Comparison of ENCODE assay signal across 15 cellular contexts in genomic region chr2:224954980-224955379, GRCh38.
DNase-seq lines count a peak whose midpoint lies in the region; ATAC-seq, FAIRE-seq and TF ChIP-seq lines count a peak whose summit lies in the region.
"Had no signal": no experiment of that assay in that cellular context is flagged by ENCODE, and none has a peak within 500 bp of the region (broad histone marks: within the 10 kb centered on the region; RNA-seq: fewer than 3 reads in every experiment).

No MANE protein-coding gene starts in this region.

- no peak overlapping the region for H2AFZ ChIP-seq in mesenchymal stem cell (ENCODE audit: low read depth, low read length)

- no peak for FAIRE-seq in small intestine (lab: Jason Lieb, UNC)
- FAIRE-seq: colon had no signal

- no peak overlapping the region for H4K91ac ChIP-seq in mesenchymal stem cell (ENCODE audit: low read length)

- no peak overlapping the region for H2BK12ac ChIP-seq in mesenchymal stem cell (ENCODE audit: low read length in 2 of 2)

- ATAC-seq in GM18508 (IDR thresholded peaks at IDR 0.05; ENCODE audit: insufficient read depth, unreplicated experiment): peak; percentile 39
- peak; percentile 25 for ATAC-seq in GM19463 (IDR thresholded peaks at IDR 0.05; ENCODE audit: unreplicated experiment)
- ATAC-seq in HG03354 (IDR thresholded peaks at IDR 0.05; ENCODE audit: poor library complexity, severe bottlenecking, unreplicated experiment): peak; percentile 52
- no peak for ATAC-seq in activated naive CD8-positive, alpha-beta T cell treated with anti-CD3 and anti-CD28 coated beads, Interleukin-2, amount 50 U/mL, for 24 hours
- ATAC-seq: WTC11 had no signal

- peaks cover 1% of the 10 kb centered on the region for H3K4me1 ChIP-seq in mesenchymal stem cell (ENCODE audit: control insufficient read depth, insufficient read depth, low read depth, low read length)
- no peaks in the 10 kb centered on the region for H3K4me1 ChIP-seq in small intestine (ENCODE audit: control insufficient read depth in 2 of 2, insufficient read depth in 1 of 2, low read depth in 1 of 2, low read length in 1 of 2)

- H3K4me1 Mint-ChIP-seq in activated naive CD8-positive, alpha-beta T cell treated with anti-CD3 and anti-CD28 coated beads, Interleukin-2, amount 50 U/mL, for 24 hours: peaks cover 90% of the 10 kb centered on the region

- no peak overlapping the region for H2BK5ac ChIP-seq in mesenchymal stem cell (ENCODE audit: low read depth, low read length, poor library complexity, severe bottlenecking)

- H3K27me3 Mint-ChIP-seq in activated naive CD8-positive, alpha-beta T cell treated with anti-CD3 and anti-CD28 coated beads, Interleukin-2, amount 50 U/mL, for 24 hours: no peaks in the 10 kb centered on the region

- no peak overlapping the region for H3K4me2 ChIP-seq in mesenchymal stem cell (ENCODE audit: low read length, poor library complexity, severe bottlenecking)

- H3K4me3 Mint-ChIP-seq in activated naive CD8-positive, alpha-beta T cell treated with anti-CD3 and anti-CD28 coated beads, Interleukin-2, amount 50 U/mL, for 24 hours: no peak overlapping the region
- H3K4me3 Mint-ChIP-seq: neural crest cell, WTC11 had no signal

- no peak overlapping the region for H3K27ac ChIP-seq in mesenchymal stem cell (ENCODE audit: low read length, poor library complexity, severe bottlenecking)
- H3K27ac ChIP-seq in small intestine (ENCODE audit: low read depth in 1 of 2, low read length in 1 of 2): no peak overlapping the region

- no peak overlapping the region for H3K18ac ChIP-seq in mesenchymal stem cell (ENCODE audit: low read depth in 1 of 2, low read length in 2 of 2)

- H3K27ac Mint-ChIP-seq in activated naive CD8-positive, alpha-beta T cell treated with anti-CD3 and anti-CD28 coated beads, Interleukin-2, amount 50 U/mL, for 24 hours: peak overlapping the region; percentile 62
- H3K27ac Mint-ChIP-seq: WTC11 had no signal

- no peak overlapping the region for H4K8ac ChIP-seq in mesenchymal stem cell (ENCODE audit: low read length)

- no peak overlapping the region for H3K9ac ChIP-seq in mesenchymal stem cell (ENCODE audit: low read length)

- no peak overlapping the region for H3K4me3 ChIP-seq in mesenchymal stem cell (ENCODE audit: insufficient read depth in 1 of 2, low read depth in 1 of 2, low read length in 2 of 2)
- H3K4me3 ChIP-seq in small intestine (ENCODE audit: low read depth in 1 of 2, low read length in 2 of 2): no peak overlapping the region
- H3K4me3 ChIP-seq: spleen had no signal

- H3K14ac ChIP-seq in mesenchymal stem cell (ENCODE audit: low read length in 2 of 2): no peak overlapping the region

- H3K27me3 ChIP-seq in mesenchymal stem cell (ENCODE audit: control insufficient read depth in 1 of 2, insufficient read depth in 1 of 2, low read length in 2 of 2) (no peaks in the 10 kb centered on the region), small intestine (ENCODE audit: control insufficient read depth in 2 of 2, insufficient read depth in 2 of 2, low read length in 2 of 2) (no peaks in the 10 kb centered on the region)
- H3K27me3 ChIP-seq: spleen had no signal

- H3K9me3 ChIP-seq in mesenchymal stem cell (ENCODE audit: control insufficient read depth, low read length) (no peaks in the 10 kb centered on the region), small intestine (ENCODE audit: control insufficient read depth, low read depth) (no peaks in the 10 kb centered on the region)
- H3K9me3 ChIP-seq: spleen had no signal

- no peak overlapping the region for H3K4ac ChIP-seq in mesenchymal stem cell (ENCODE audit: low read depth in 1 of 2, low read length in 2 of 2)

- no peak overlapping the region for H2AK5ac ChIP-seq in mesenchymal stem cell (ENCODE audit: low read length, severe bottlenecking)

- peaks cover 4% of the 10 kb centered on the region for H3K9me3 Mint-ChIP-seq in activated naive CD8-positive, alpha-beta T cell treated with anti-CD3 and anti-CD28 coated beads, Interleukin-2, amount 50 U/mL, for 24 hours
- H3K9me3 Mint-ChIP-seq: WTC11 had no signal

- peaks cover 21% of the 10 kb centered on the region for H3K36me3 Mint-ChIP-seq in activated naive CD8-positive, alpha-beta T cell treated with anti-CD3 and anti-CD28 coated beads, Interleukin-2, amount 50 U/mL, for 24 hours (ENCODE audit: low read depth)
- H3K36me3 Mint-ChIP-seq: WTC11 had no signal

- no peak for TF ChIP-seq CTCF in GM20000 (IDR thresholded peaks at IDR 0.05; ENCODE audit: extremely low read depth, missing control alignments)

- no peak for DNase-seq in activated naive CD8-positive, alpha-beta T cell treated with anti-CD3 and anti-CD28 coated beads, Interleukin-2, amount 50 U/mL, for 24 hours
- DNase-seq in mesenchymal stem cell (no peak), GM20000 (ENCODE audit: low spot score) (no peak), small intestine (no peak)
- DNase-seq: activated naive CD4-positive, alpha-beta T cell treated with Interleukin-2 at 50 U/mL for 16 hours; kidney glomerular epithelial cell; NCI-H510A treated with DMSO at 0.1 percent for 48 hours; SHP77; spleen had no signal

- H2BK120ac ChIP-seq in mesenchymal stem cell (ENCODE audit: low read depth, low read length): no peak overlapping the region

- H2BK15ac ChIP-seq in mesenchymal stem cell (ENCODE audit: low read depth, poor library complexity, severe bottlenecking): no peak overlapping the region

- no peak overlapping the region for H3K23ac ChIP-seq in mesenchymal stem cell (ENCODE audit: low read length in 2 of 2)

- H3K79me1 ChIP-seq in mesenchymal stem cell (replicated peaks; ENCODE audit: low read length, poor library complexity, severe bottlenecking): peaks cover 11% of the 10 kb centered on the region

- H3K36me3 ChIP-seq in mesenchymal stem cell (ENCODE audit: control insufficient read depth in 1 of 2, insufficient read depth in 2 of 2, low read depth in 1 of 2, low read length in 2 of 2): no peaks in the 10 kb centered on the region
- H3K36me3 ChIP-seq in small intestine (ENCODE audit: control insufficient read depth in 2 of 2, insufficient read depth in 2 of 2, low read length in 2 of 2): no peaks in the 10 kb centered on the region
- H3K36me3 ChIP-seq: spleen had no signal
